Comparison of ENCODE assay signal across 16 cellular contexts in genomic region chr9:72925126-72925810, GRCh38. TPM values are rescaled to one million over a fixed set of nuclear protein-coding genes. Genes with fewer than 3 reads are reported as not detected.
DNase-seq lines count a peak whose midpoint lies in the region; ATAC-seq and TF ChIP-seq lines count a peak whose summit lies in the region.
"Had no signal": no experiment of that assay in that cellular context is flagged by ENCODE, and none has a peak within 500 bp of the region (broad histone marks: within the 10 kb centered on the region; RNA-seq: fewer than 3 reads in every experiment).

No MANE protein-coding gene starts in this region.

- H3K27ac ChIP-seq in left ventricle myocardium inferior (replicated peaks) = no peak overlapping the region
- H3K27ac ChIP-seq in body of pancreas = peak overlapping the region in 3 of 4 donors; percentile 5 to 72 (median 37)
- H3K27ac ChIP-seq: hepatocyte had no signal

- H3K36me3 ChIP-seq in left ventricle myocardium inferior (no peaks in the 10 kb centered on the region), body of pancreas (replicated peaks in 1 of 2; ENCODE audit: insufficient read depth in 1 of 2, low read depth in 2 of 2) (peaks cover 0 to 19% of the 10 kb centered on the region in 2 donors)

- no peaks in the 10 kb centered on the region for H3K9me3 ChIP-seq in left ventricle myocardium inferior (replicated peaks)
- no peaks in the 10 kb centered on the region for H3K9me3 ChIP-seq in body of pancreas

- no peak for TF ChIP-seq POLR2A in body of pancreas (IDR thresholded peaks at IDR 0.05)

- ATAC-seq in Right ventricle myocardium superior (ENCODE audit: poor library complexity) (peak; percentile 57), body of pancreas (peak; percentile 68), left colon (peak; percentile 36), HG02885 (IDR thresholded peaks at IDR 0.05; ENCODE audit: poor library complexity, unreplicated experiment) (no peak), HG03378 (IDR thresholded peaks at IDR 0.05; ENCODE audit: unreplicated experiment) (no peak)
- no peak for ATAC-seq in activated CD8-positive, alpha-beta T cell treated with anti-CD3 and anti-CD28 coated beads, Interleukin-2, amount 10 ng/mL, durations not matched to agents 7 days and 5 days

- H3K9me3 Mint-ChIP-seq in activated CD8-positive, alpha-beta T cell treated with anti-CD3 and anti-CD28 coated beads, Interleukin-2, amount 10 ng/mL, durations not matched to agents 7 days and 5 days (ENCODE audit: insufficient read depth) = no peaks in the 10 kb centered on the region
- H3K9me3 Mint-ChIP-seq: activated CD4-positive, alpha-beta memory T cell treated with anti-CD3 and anti-CD28 coated beads for 36 hours had no signal

- TF ChIP-seq CTCF in left ventricle myocardium inferior (IDR thresholded peaks at IDR 0.05; ENCODE audit: borderline replicate concordance) = no peak
- TF ChIP-seq CTCF in body of pancreas (IDR thresholded peaks at IDR 0.05) = no peak

- no peak overlapping the region for H3K4me3 Mint-ChIP-seq in activated CD8-positive, alpha-beta T cell treated with anti-CD3 and anti-CD28 coated beads, Interleukin-2, amount 10 ng/mL, durations not matched to agents 7 days and 5 days
- H3K4me3 Mint-ChIP-seq: activated CD4-positive, alpha-beta memory T cell treated with anti-CD3 and anti-CD28 coated beads for 36 hours had no signal

- DNase-seq in Right ventricle myocardium superior = no peak
- DNase-seq in left ventricle myocardium inferior = no peak
- DNase-seq in body of pancreas = no peak
- DNase-seq in left colon = no peak
- DNase-seq in activated CD8-positive, alpha-beta T cell treated with anti-CD3 and anti-CD28 coated beads, Interleukin-2, amount 10 ng/mL, durations not matched to agents 7 days and 5 days = no peak
- no peak for DNase-seq in OCI-M1 (lab: John Stamatoyannopoulos, UW)
- DNase-seq: ACHN; activated CD4-positive, alpha-beta memory T cell treated with anti-CD3 and anti-CD28 coated beads for 36 hours; activated effector memory CD4-positive, alpha-beta T cell treated with Interleukin-2 at 50 U/mL for 16 hours; NCI-H1105; NCI-H2227 treated with DMSO at 0.1 percent for 48 hours; T1000 had no signal

- intact Hi-C loops in Right ventricle myocardium superior (cut with DNase I) (no loop called here), left ventricle myocardium inferior (cut with micrococcal nuclease) (no loop called here), body of pancreas (cut with DNase I) (no loop called here), left colon (cut with DNase I, micrococcal nuclease) (no loop called here)

- POLR2A ChIA-PET in activated CD8-positive, alpha-beta T cell treated with anti-CD3 and anti-CD28 coated beads, Interleukin-2, amount 10 ng/mL, durations not matched to agents 7 days and 5 days (lab: Charles Lee) = no interaction called here

- WGBS in body of pancreas, 2 donors = 37 to 42% methylated on average over 6 of the region's 6 CpGs

- no peak overlapping the region for H3K4me3 ChIP-seq in left ventricle myocardium inferior
- no peak overlapping the region for H3K4me3 ChIP-seq in body of pancreas
- H3K4me3 ChIP-seq: hepatocyte, lung had no signal

- H3K27me3 Mint-ChIP-seq in activated CD8-positive, alpha-beta T cell treated with anti-CD3 and anti-CD28 coated beads, Interleukin-2, amount 10 ng/mL, durations not matched to agents 7 days and 5 days (ENCODE audit: low read depth) = no peaks in the 10 kb centered on the region

- H3K4me1 ChIP-seq in left ventricle myocardium inferior (no peaks in the 10 kb centered on the region), body of pancreas (peaks cover 21% of the 10 kb centered on the region)

- no peaks in the 10 kb centered on the region for H3K4me1 Mint-ChIP-seq in activated CD8-positive, alpha-beta T cell treated with anti-CD3 and anti-CD28 coated beads, Interleukin-2, amount 10 ng/mL, durations not matched to agents 7 days and 5 days (ENCODE audit: low read depth)

- H3K27me3 ChIP-seq in left ventricle myocardium inferior (ENCODE audit: low read depth) (no peaks in the 10 kb centered on the region), body of pancreas (no peaks in the 10 kb centered on the region)
- H3K27me3 ChIP-seq: hepatocyte had no signal

- CTCF ChIA-PET in activated CD8-positive, alpha-beta T cell treated with anti-CD3 and anti-CD28 coated beads, Interleukin-2, amount 10 ng/mL, durations not matched to agents 7 days and 5 days (lab: Charles Lee) = no interaction called here

- H3K27ac Mint-ChIP-seq in activated CD8-positive, alpha-beta T cell treated with anti-CD3 and anti-CD28 coated beads, Interleukin-2, amount 10 ng/mL, durations not matched to agents 7 days and 5 days = no peak overlapping the region
- H3K27ac Mint-ChIP-seq: activated CD4-positive, alpha-beta memory T cell treated with anti-CD3 and anti-CD28 coated beads for 36 hours had no signal

- no peaks in the 10 kb centered on the region for H3K36me3 Mint-ChIP-seq in activated CD8-positive, alpha-beta T cell treated with anti-CD3 and anti-CD28 coated beads, Interleukin-2, amount 10 ng/mL, durations not matched to agents 7 days and 5 days (ENCODE audit: low read depth)
- H3K36me3 Mint-ChIP-seq: activated CD4-positive, alpha-beta memory T cell treated with anti-CD3 and anti-CD28 coated beads for 36 hours had no signal

RNA-seq across cellular contexts. Expression of gene ALDH1A1, which starts 27.6 kb away (rescaled TPM):
- 19.8 TPM for total RNA-seq in Right ventricle myocardium superior
- total RNA-seq in left ventricle myocardium inferior = 20.7 TPM
- total RNA-seq in body of pancreas = 100 to 1,000 TPM in 1 of 2 donors, 10 to 100 TPM in 1; 87.7 to 184 TPM
- total RNA-seq in left colon = 100 to 1,000 TPM in 1 of 2 donors, 10 to 100 TPM in 1; 91.0 to 105 TPM
- total RNA-seq in activated CD8-positive, alpha-beta T cell treated with anti-CD3 and anti-CD28 coated beads, Interleukin-2, amount 10 ng/mL, durations not matched to agents 7 days and 5 days = not detected
- total RNA-seq: activated CD4-positive, alpha-beta memory T cell treated with anti-CD3 and anti-CD28 coated beads for 36 hours had no signal

Comparison
In these comparisons a context has a peak if more than half of its experiments do, and no peak if none do; other contexts are left out.
1. ATAC-seq: peak in Right ventricle myocardium superior (single experiment), body of pancreas (single experiment) and left colon (single experiment); none in activated CD8-positive, alpha-beta T cell treated with anti-CD3 and anti-CD28 coated beads, Interleukin-2, amount 10 ng/mL, durations not matched to agents 7 days and 5 days (single experiment), HG02885 (single experiment) and HG03378 (single experiment).
2. RNA of gene ALDH1A1, which starts 27.6 kb away (total RNA-seq): 87.7 to 184 TPM in body of pancreas, 91.0 to 105 TPM in left colon, 20.7 TPM in left ventricle myocardium inferior (single experiment) and 19.8 TPM in Right ventricle myocardium superior (single experiment); not detected in activated CD8-positive, alpha-beta T cell treated with anti-CD3 and anti-CD28 coated beads, Interleukin-2, amount 10 ng/mL, durations not matched to agents 7 days and 5 days; every median in the first group is over 10 times any median in the second.